In genomic region chr16:30459456-30459855, GRCh38 we compare ENCODE assay signal across 12 cellular contexts. TPM values are rescaled to one million over a fixed set of nuclear protein-coding genes. Genes with fewer than 3 reads are reported as not detected.
DNase-seq lines count a peak whose midpoint lies in the region; ATAC-seq, FAIRE-seq and TF ChIP-seq lines count a peak whose summit lies in the region.
"Had no signal": no experiment of that assay in that cellular context is flagged by ENCODE, and none has a peak within 500 bp of the region (broad histone marks: within the 10 kb centered on the region; RNA-seq: fewer than 3 reads in every experiment).

No MANE protein-coding gene starts in this region.

- peak overlapping the region; percentile 70 to 92 (median 84) for H3K4me2 ChIP-seq in BLaER1 treated with 17β-estradiol and CSF1 and Interleukin-3, amounts not matched to agents 10 nM and 100 nM
- H3K4me2 ChIP-seq in OCI-LY1 (ENCODE audit: low read length): peak overlapping the region; percentile 51

- intact Hi-C loops in kidney (cut with DNase I): loop anchor here (10.0 kb wide), 1 partner anchor 55 kb away; no protein-coding TSS in a partner anchor

- H3K36me3 ChIP-seq in BLaER1 treated with 17β-estradiol and CSF1 and Interleukin-3, amounts not matched to agents 10 nM and 100 nM: no peaks in the 10 kb centered on the region
- H3K36me3 ChIP-seq in OCI-LY1 (ENCODE audit: insufficient read depth, low read length): no peaks in the 10 kb centered on the region
- H3K36me3 ChIP-seq in effector memory CD4-positive, alpha-beta T cell (ENCODE audit: control insufficient read depth, insufficient read depth, low read length): no peaks in the 10 kb centered on the region
- H3K36me3 ChIP-seq in kidney (ENCODE audit: control insufficient read depth in 1 of 2, insufficient read depth in 2 of 2, low read length in 2 of 2): no peaks in the 10 kb centered on the region
- H3K36me3 ChIP-seq: brain microvascular endothelial cell had no signal

- H3K27ac ChIP-seq in BLaER1 treated with 17β-estradiol and CSF1 and Interleukin-3, amounts not matched to agents 10 nM and 100 nM: peak overlapping the region; percentile 49 to 81 (median 70); a peak in 21 of 22 replicates
- H3K27ac ChIP-seq in OCI-LY1 (ENCODE audit: low read depth, low read length, poor library complexity, severe bottlenecking) (peak overlapping the region; percentile 98), kidney (ENCODE audit: low read depth in 2 of 2, low read length in 2 of 2) (no peak overlapping the region)
- peak overlapping the region; percentile 48 for H3K27ac ChIP-seq in effector memory CD4-positive, alpha-beta T cell (ENCODE audit: insufficient read depth, low read length, poor library complexity, severe bottlenecking)
- H3K27ac ChIP-seq: brain microvascular endothelial cell had no signal

- peak overlapping the region; percentile 7 to 73 (median 61); a peak in 21 of 22 replicates for H3K9ac ChIP-seq in BLaER1 treated with 17β-estradiol and CSF1 and Interleukin-3, amounts not matched to agents 10 nM and 100 nM
- H3K9ac ChIP-seq in OCI-LY1 (ENCODE audit: low read length) (peak overlapping the region; percentile 69), kidney (ENCODE audit: low read length in 2 of 2) (no peak overlapping the region)

- H3K79me2 ChIP-seq in OCI-LY1 (ENCODE audit: insufficient read depth, low read length): no peaks in the 10 kb centered on the region

- H3K27me3 ChIP-seq in BLaER1 treated with 17β-estradiol and CSF1 and Interleukin-3, amounts not matched to agents 10 nM and 100 nM: no peaks in the 10 kb centered on the region
- H3K27me3 ChIP-seq in OCI-LY1 (ENCODE audit: insufficient read depth, low read length): no peaks in the 10 kb centered on the region
- H3K27me3 ChIP-seq in effector memory CD4-positive, alpha-beta T cell (replicated peaks; ENCODE audit: control insufficient read depth, insufficient read depth, low read length, poor library complexity, severe bottlenecking): no peaks in the 10 kb centered on the region
- H3K27me3 ChIP-seq: brain microvascular endothelial cell had no signal

- peak overlapping the region in 3 of 10 experiments; percentile 2 to 21 (median 3); a peak in 2 of 20 replicates for H3K4me3 ChIP-seq in BLaER1 treated with 17β-estradiol and CSF1 and Interleukin-3, amounts not matched to agents 10 nM and 100 nM
- H3K4me3 ChIP-seq in GM12864 (ENCODE audit: low read depth, low read length): peak overlapping the region; percentile 8; the same call in 1 of the 2 replicates
- peak overlapping the region; percentile 18 for H3K4me3 ChIP-seq in OCI-LY1 (ENCODE audit: low read depth, low read length, poor library complexity, severe bottlenecking)
- no peak overlapping the region for H3K4me3 ChIP-seq in effector memory CD4-positive, alpha-beta T cell (ENCODE audit: insufficient read depth, low read depth, low read length, poor library complexity, severe bottlenecking)
- H3K4me3 ChIP-seq in kidney (ENCODE audit: low read length in 2 of 2): no peak overlapping the region

- H3K9me2 ChIP-seq in OCI-LY1 (ENCODE audit: low read depth, low read length): no peaks in the 10 kb centered on the region

- H3F3A ChIP-seq in OCI-LY1 (ENCODE audit: insufficient read depth, low read length): no peaks in the 10 kb centered on the region

- no peak for TF ChIP-seq CTCF in GM12864 (IDR thresholded peaks at IDR 0.05; ENCODE audit: low read depth, low read length, missing control alignments)
- no peak for TF ChIP-seq CTCF in OCI-LY1 (IDR thresholded peaks at IDR 0.05; ENCODE audit: low read length)
- no peak for TF ChIP-seq CTCF in kidney (IDR thresholded peaks at IDR 0.05; ENCODE audit: borderline replicate concordance, extremely low read depth, insufficient read depth)

- H3K9me3 ChIP-seq in BLaER1 treated with 17β-estradiol and CSF1 and Interleukin-3, amounts not matched to agents 10 nM and 100 nM (replicated peaks in 1 of 11): no peaks in the 10 kb centered on the region
- H3K9me3 ChIP-seq in OCI-LY1 (ENCODE audit: low read length) (no peaks in the 10 kb centered on the region), kidney (ENCODE audit: control insufficient read depth in 1 of 2, low read length in 2 of 2) (no peaks in the 10 kb centered on the region)
- no peaks in the 10 kb centered on the region for H3K9me3 ChIP-seq in effector memory CD4-positive, alpha-beta T cell (ENCODE audit: control insufficient read depth, low read length)

- peaks cover 20 to 63% (median 49%) of the 10 kb centered on the region in 10 experiments for H3K4me1 ChIP-seq in BLaER1 treated with 17β-estradiol and CSF1 and Interleukin-3, amounts not matched to agents 10 nM and 100 nM
- H3K4me1 ChIP-seq in OCI-LY1 (ENCODE audit: insufficient read depth, low read length, severe bottlenecking): peaks cover 67% of the 10 kb centered on the region
- peaks cover 18% of the 10 kb centered on the region for H3K4me1 ChIP-seq in effector memory CD4-positive, alpha-beta T cell (ENCODE audit: control insufficient read depth, insufficient read depth, low read length, poor library complexity, severe bottlenecking)
- no peaks in the 10 kb centered on the region for H3K4me1 ChIP-seq in kidney (ENCODE audit: control insufficient read depth in 1 of 2, insufficient read depth in 1 of 2, low read depth in 1 of 2, low read length in 2 of 2)

- no peak for FAIRE-seq in kidney (lab: Jason Lieb, UNC)
- FAIRE-seq: endometrium, frontal cortex had no signal

- H2AFZ ChIP-seq in OCI-LY1 (ENCODE audit: low read length): no peak overlapping the region

- no peak for ATAC-seq in activated CD4-positive, CD25-positive, alpha-beta regulatory T cell treated with anti-CD3 and anti-CD28 coated beads, Interleukin-2, amount 50 U/mL, for 24 hours
- ATAC-seq in GM21786 (IDR thresholded peaks at IDR 0.05; ENCODE audit: unreplicated experiment): no peak

- H4K20me1 ChIP-seq in BLaER1 treated with 17β-estradiol and CSF1 and Interleukin-3, amounts not matched to agents 10 nM and 100 nM: no peaks in the 10 kb centered on the region
- H4K20me1 ChIP-seq in OCI-LY1 (ENCODE audit: insufficient read depth, low read length): no peaks in the 10 kb centered on the region

- DNase-seq in GM12864 (ENCODE audit: low read depth) (no peak), HuH-7 (ENCODE audit: low spot score) (no peak), kidney (no peak)
- no peak for DNase-seq in effector memory CD4-positive, alpha-beta T cell
- DNase-seq: brain microvascular endothelial cell had no signal

RNA-seq across cellular contexts. Expression of gene ITGAL, which starts 13.1 kb away (rescaled TPM):
- 19.6 TPM for total RNA-seq in kidney
- polyA plus RNA-seq in kidney (ENCODE audit: insufficient read depth, low read depth, low replicate concordance): 0.56 TPM
- total RNA-seq: G401 had no signal

RNA-seq across cellular contexts. Expression of gene SEPHS2, which starts 13.8 kb away (rescaled TPM):
- 82.3 TPM for total RNA-seq in kidney
- polyA plus RNA-seq in kidney (ENCODE audit: insufficient read depth, low read depth, low replicate concordance): 137 TPM

RNA-seq across cellular contexts. Expression of gene DCTPP1, which starts 29.6 kb away (rescaled TPM):
- 39.1 TPM for total RNA-seq in kidney
- 64.7 TPM for polyA plus RNA-seq in kidney (ENCODE audit: insufficient read depth, low read depth, low replicate concordance)

RNA-seq across cellular contexts. Expression of gene ZNF771, which starts 52.0 kb away (rescaled TPM):
- total RNA-seq in kidney: 7.8 TPM
- 14.8 TPM for polyA plus RNA-seq in kidney (ENCODE audit: insufficient read depth, low read depth, low replicate concordance)

Comparison
In these comparisons a context has a peak if more than half of its experiments do, and no peak if none do; other contexts are left out.
1. H3K27ac ChIP-seq: peak in BLaER1 treated with 17β-estradiol and CSF1 and Interleukin-3, amounts not matched to agents 10 nM and 100 nM (11 of 11), OCI-LY1 (single experiment) and effector memory CD4-positive, alpha-beta T cell (single experiment); none in kidney (0 of 2).
2. H3K4me3 ChIP-seq: peak in GM12864 (single experiment) and OCI-LY1 (single experiment); none in effector memory CD4-positive, alpha-beta T cell (single experiment) and kidney (0 of 2).
3. H3K9ac ChIP-seq: peak in BLaER1 treated with 17β-estradiol and CSF1 and Interleukin-3, amounts not matched to agents 10 nM and 100 nM (11 of 11) and OCI-LY1 (single experiment); none in kidney (0 of 2).